8 cellular contexts compared by ENCODE assay signal in the genomic region with DNA sequence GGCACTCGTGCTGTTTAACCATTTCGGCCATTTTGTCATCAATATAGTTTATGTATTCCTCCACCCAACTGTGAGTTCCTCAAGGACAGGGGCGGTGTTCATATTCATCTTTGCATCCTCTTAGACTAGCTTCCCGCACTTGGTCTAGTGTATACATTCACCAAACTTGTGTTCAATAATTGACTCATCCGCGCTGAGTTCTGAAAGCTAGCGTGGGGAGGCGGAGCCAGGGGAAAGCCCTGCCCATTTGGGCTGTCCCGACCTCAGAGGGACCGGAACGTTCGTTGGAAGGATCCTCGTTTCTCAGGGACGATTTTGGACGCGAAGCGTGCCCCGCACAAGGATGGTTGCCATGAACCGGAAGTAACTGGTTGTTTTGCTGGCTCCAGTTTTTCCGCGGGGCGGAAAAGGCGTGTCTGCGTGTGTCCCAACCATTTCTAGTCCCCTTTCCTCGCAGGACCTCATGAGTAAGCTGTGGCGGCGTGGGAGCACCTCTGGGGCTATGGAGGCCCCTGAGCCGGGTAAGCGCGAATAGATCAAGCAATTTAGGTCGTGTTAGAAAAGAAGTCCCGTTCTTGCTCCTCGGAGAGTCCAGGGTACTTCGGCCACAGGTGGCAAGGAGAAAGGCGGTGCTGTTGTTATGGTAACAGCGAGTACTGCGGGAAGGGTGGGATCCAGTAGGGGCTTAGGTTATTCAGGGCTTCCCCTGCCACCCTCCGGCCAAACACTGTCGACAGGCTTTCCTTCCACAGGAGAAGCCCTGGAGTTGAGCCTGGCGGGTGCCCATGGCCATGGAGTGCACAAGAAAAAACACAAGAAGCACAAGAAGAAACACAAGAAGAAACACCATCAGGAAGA. TPM values are rescaled to one million over a fixed set of nuclear protein-coding genes. Genes with fewer than 3 reads are reported as not detected.
DNase-seq lines count a peak whose midpoint lies in the region; ATAC-seq, FAIRE-seq and TF ChIP-seq lines count a peak whose summit lies in the region.

TSS of gene INO80B (plus strand) at position 434 of the 858 bp plus-strand sequence. CDS start at position 464, 30 bp downstream.

- TF ChIP-seq POLR2A in prostate gland (IDR thresholded peaks at IDR 0.05), result no peak

- no peaks in the 10 kb centered on the region for H3K27me3 Mint-ChIP-seq in T-helper 17 cell

- in situ Hi-C loops in GM13977 (cut with MboI; ENCODE audit: low pct_unique_long_range_greater_than_20kb, low sequenced_read_pairs, unreplicated experiment), result no loop called here

- peak within 1 kb of the TSS; percentile 100 for H3K4me3 Mint-ChIP-seq in T-helper 17 cell

- peak within 1 kb of the TSS; percentile 100 for H3K27ac Mint-ChIP-seq in T-helper 17 cell

- peak; percentile 70 for FAIRE-seq in urothelium cell line (lab: Jason Lieb, UNC)

- peak within 1 kb of the TSS; percentile 58 to 74 for H3K27ac ChIP-seq in prostate gland

- H3K36me3 Mint-ChIP-seq in T-helper 17 cell (ENCODE audit: low read depth), result peaks cover 10% of the 10 kb centered on the region

- H3K4me1 Mint-ChIP-seq in T-helper 17 cell, result peaks cover 58% of the 10 kb centered on the region

- peaks cover 10% of the 10 kb centered on the region for H3K4me1 ChIP-seq in prostate gland (replicated peaks)

- WGBS in prostate gland, result under 1% methylated on average over 40 of the region's 40 CpGs

- peak within 1 kb of the TSS; percentile 52 to 59 for H3K4me3 ChIP-seq in prostate gland

- TF ChIP-seq CTCF in GM13977 (IDR thresholded peaks at IDR 0.05; ENCODE audit: extremely low read depth, insufficient read depth, missing control alignments) (peak; percentile 20), prostate gland (IDR thresholded peaks at IDR 0.05) (peak in 2 of 4 experiments; percentile 24 to 25)

- intact Hi-C loops in left cardiac atrium (cut with DNase I) (no loop called here), prostate gland (cut with DNase I) (no loop called here)

- H3K27me3 ChIP-seq in prostate gland (replicated peaks; ENCODE audit: insufficient read depth), result no peaks in the 10 kb centered on the region

- DNase-seq in GM13977 (ENCODE audit: low spot score) (peak; percentile 87), NCI-H1694 treated with DMSO at 0.1 percent for 48 hours (lab: John Stamatoyannopoulos, UW) (peak; percentile 97), T-helper 17 cell (peak; percentile 82 to 95 (median 93)), amygdala (lab: John Stamatoyannopoulos, UW) (peak; percentile 79 to 99 (median 95)), left cardiac atrium (peak; percentile 95), prostate gland (ENCODE audit: low spot score) (peak; percentile 94), urothelium cell line (ENCODE audit: low spot score) (peak; percentile 94)

- H3K9me3 ChIP-seq in T-helper 17 cell (ENCODE audit: control insufficient read depth, low read length, poor library complexity, severe bottlenecking) (no peaks in the 10 kb centered on the region), prostate gland (no peaks in the 10 kb centered on the region)

- H3K36me3 ChIP-seq in prostate gland, result no peaks in the 10 kb centered on the region

- ATAC-seq in HG02885 (IDR thresholded peaks at IDR 0.05; ENCODE audit: poor library complexity, unreplicated experiment) (peak; percentile 45), T-helper 17 cell (peak; percentile 43), left cardiac atrium (peak; percentile 57 to 61)

RNA-seq across cellular contexts. Expression of gene INO80B, which starts in this region (rescaled TPM):
- total RNA-seq in T-helper 17 cell (10 to 100 TPM; 35.1 to 45.2 TPM), left cardiac atrium (10 to 100 TPM; 21.1 to 22.1 TPM), prostate gland (10 to 100 TPM; 28.3 to 46.7 TPM)

Comparison
In these comparisons a context has a peak if more than half of its experiments do, and no peak if none do; other contexts are left out.
1. Peak in every context shown above with its lines: DNase-seq, ATAC-seq, H3K4me3 ChIP-seq and H3K27ac ChIP-seq.